26 cellular contexts compared by ENCODE assay signal in genomic region chr16:31715915-31716314, GRCh38.
A peak's percentile ranks its signal among the peaks of the same experiment; 100 is the strongest.
DNase-seq lines count a peak whose midpoint lies in the region; ATAC-seq, FAIRE-seq and TF ChIP-seq lines count a peak whose summit lies in the region.
"Had no signal": no experiment of that assay in that cellular context is flagged by ENCODE, and none has a peak within 500 bp of the region (broad histone marks: within the 10 kb centered on the region; RNA-seq: fewer than 3 reads in every experiment).

No MANE protein-coding gene starts in this region.

- H3K36me3 Mint-ChIP-seq in activated naive CD4-positive, alpha-beta T cell treated with anti-CD3 and anti-CD28 coated beads, Interleukin-2, amount 50 U/mL, for 72 hours: peaks cover 46 to 72% of the 10 kb centered on the region in 2 donors
- H3K36me3 Mint-ChIP-seq in activated naive CD4-positive, alpha-beta T cell treated with anti-CD3 and anti-CD28 coated beads for 36 hours (ENCODE audit: low read depth): peaks cover 62% of the 10 kb centered on the region
- peaks cover 55% of the 10 kb centered on the region for H3K36me3 Mint-ChIP-seq in stimulated activated effector memory CD8-positive, alpha-beta T cell treated with anti-CD3 and anti-CD28 coated beads, Interleukin-12 subunit alpha, Interleukin-12 subunit beta, amount 100 ng/mL, for 72 hours

- H3K4me1 ChIP-seq in OCI-LY3 (ENCODE audit: low read length) (peaks cover 26% of the 10 kb centered on the region), lung (ENCODE audit: control insufficient read depth in 2 of 2, insufficient read depth in 2 of 2, low read length in 2 of 2) (peaks cover 14 to 24% of the 10 kb centered on the region in 2 donors), kidney (ENCODE audit: control insufficient read depth in 1 of 2, insufficient read depth in 1 of 2, low read depth in 1 of 2, low read length in 2 of 2) (peaks cover 7 to 27% of the 10 kb centered on the region in 2 donors)

- peak overlapping the region; percentile 93 to 100 for H3K27ac Mint-ChIP-seq in activated naive CD4-positive, alpha-beta T cell treated with anti-CD3 and anti-CD28 coated beads, Interleukin-2, amount 50 U/mL, for 72 hours
- no peak overlapping the region for H3K27ac Mint-ChIP-seq in activated naive CD4-positive, alpha-beta T cell treated with anti-CD3 and anti-CD28 coated beads for 36 hours
- peak overlapping the region; percentile 100 for H3K27ac Mint-ChIP-seq in stimulated activated effector memory CD8-positive, alpha-beta T cell treated with anti-CD3 and anti-CD28 coated beads, Interleukin-12 subunit alpha, Interleukin-12 subunit beta, amount 100 ng/mL, for 72 hours
- H3K27ac Mint-ChIP-seq: nephron progenitor cell had no signal

- no peaks in the 10 kb centered on the region for H3K9me3 Mint-ChIP-seq in activated naive CD4-positive, alpha-beta T cell treated with anti-CD3 and anti-CD28 coated beads, Interleukin-2, amount 50 U/mL, for 72 hours
- peaks cover 7% of the 10 kb centered on the region for H3K9me3 Mint-ChIP-seq in activated naive CD4-positive, alpha-beta T cell treated with anti-CD3 and anti-CD28 coated beads for 36 hours
- no peaks in the 10 kb centered on the region for H3K9me3 Mint-ChIP-seq in stimulated activated effector memory CD8-positive, alpha-beta T cell treated with anti-CD3 and anti-CD28 coated beads, Interleukin-12 subunit alpha, Interleukin-12 subunit beta, amount 100 ng/mL, for 72 hours

- peaks cover 42% of the 10 kb centered on the region for H3K4me1 Mint-ChIP-seq in activated naive CD4-positive, alpha-beta T cell treated with anti-CD3 and anti-CD28 coated beads for 36 hours (ENCODE audit: low read depth)
- peaks cover 43% of the 10 kb centered on the region for H3K4me1 Mint-ChIP-seq in stimulated activated effector memory CD8-positive, alpha-beta T cell treated with anti-CD3 and anti-CD28 coated beads, Interleukin-12 subunit alpha, Interleukin-12 subunit beta, amount 100 ng/mL, for 72 hours

- H3K27me3 Mint-ChIP-seq in activated naive CD4-positive, alpha-beta T cell treated with anti-CD3 and anti-CD28 coated beads for 36 hours (ENCODE audit: low read depth): no peaks in the 10 kb centered on the region

- no peak overlapping the region for H3K27ac ChIP-seq in OCI-LY3 (ENCODE audit: low read length)
- no peak overlapping the region for H3K27ac ChIP-seq in lung (ENCODE audit: low read depth in 1 of 2, low read length in 1 of 2)
- no peak overlapping the region for H3K27ac ChIP-seq in kidney (ENCODE audit: low read depth in 2 of 2, low read length in 2 of 2)
- H3K27ac ChIP-seq: body of pancreas, foreskin keratinocyte, hepatocyte, left lung, sigmoid colon, WERI-Rb-1 had no signal

- ATAC-seq in activated naive CD4-positive, alpha-beta T cell treated with anti-CD3 and anti-CD28 coated beads, Interleukin-2, amount 50 U/mL, for 72 hours: no peak
- ATAC-seq in lung (ENCODE audit: insufficient read depth, low FRiP score): no peak
- no peak for ATAC-seq in stimulated activated effector memory CD8-positive, alpha-beta T cell treated with anti-CD3 and anti-CD28 coated beads, Interleukin-12 subunit alpha, Interleukin-12 subunit beta, amount 100 ng/mL, for 72 hours
- ATAC-seq in HG02763 (IDR thresholded peaks at IDR 0.05; ENCODE audit: unreplicated experiment): no peak
- ATAC-seq: body of pancreas, esophagus mucosa, foreskin keratinocyte, left lung had no signal

- no peak overlapping the region for H3K4me3 ChIP-seq in OCI-LY3 (ENCODE audit: low read length)
- H3K4me3 ChIP-seq in lung: no peak overlapping the region
- H3K4me3 ChIP-seq in kidney (ENCODE audit: low read length in 2 of 2): no peak overlapping the region
- H3K4me3 ChIP-seq: body of pancreas, hepatocyte, left lung, sigmoid colon had no signal

- H3K4me3 Mint-ChIP-seq in activated naive CD4-positive, alpha-beta T cell treated with anti-CD3 and anti-CD28 coated beads for 36 hours: no peak overlapping the region
- H3K4me3 Mint-ChIP-seq in stimulated activated effector memory CD8-positive, alpha-beta T cell treated with anti-CD3 and anti-CD28 coated beads, Interleukin-12 subunit alpha, Interleukin-12 subunit beta, amount 100 ng/mL, for 72 hours: peak overlapping the region; percentile 98

- FAIRE-seq in kidney (lab: Jason Lieb, UNC): no peak
- FAIRE-seq: A204.1, GM12892 had no signal

- no peak for DNase-seq in activated naive CD4-positive, alpha-beta T cell treated with anti-CD3 and anti-CD28 coated beads, Interleukin-2, amount 50 U/mL, for 72 hours (ENCODE audit: low spot score in 2 of 2)
- DNase-seq in activated naive CD4-positive, alpha-beta T cell treated with anti-CD3 and anti-CD28 coated beads for 36 hours: no peak
- DNase-seq in lung (ENCODE audit: low spot score) (peak; percentile 11), kidney (no peak)
- no peak for DNase-seq in stimulated activated effector memory CD8-positive, alpha-beta T cell treated with anti-CD3 and anti-CD28 coated beads, Interleukin-12 subunit alpha, Interleukin-12 subunit beta, amount 100 ng/mL, for 72 hours (ENCODE audit: low spot score in 2 of 2)
- no peak for DNase-seq in effector CD8-positive, alpha-beta T cell (lab: John Stamatoyannopoulos, UW)
- DNase-seq: activated effector memory CD4-positive, alpha-beta T cell treated with Interleukin-2 at 50 U/mL for 16 hours; body of pancreas; foreskin keratinocyte; H7; left lung; NCI-H1048; NCI-H2029; NCI-H748 treated with DMSO at 0.1 percent for 48 hours; nephron progenitor cell; OCI-M1; sigmoid colon; stimulated activated CD4-positive, alpha-beta T cell treated with anti-CD3 and anti-CD28 coated beads, Interleukin-15, amount 100 ng/mL, for 24 hours; T-helper 9 cell; WERI-Rb-1 had no signal

- TF ChIP-seq CTCF in OCI-LY3 (IDR thresholded peaks at IDR 0.05; ENCODE audit: low read depth, low read length) (no peak), lung (IDR thresholded peaks at IDR 0.05; ENCODE audit: control extremely low read depth, extremely low read depth) (no peak), kidney (IDR thresholded peaks at IDR 0.05; ENCODE audit: borderline replicate concordance, extremely low read depth, insufficient read depth) (no peak)

- 97 to 99% methylated on average over 4 of the region's 4 CpGs for WGBS in lung, 2 donors

- H3K4me2 ChIP-seq in OCI-LY3 (ENCODE audit: low read length): 0 out of 2 replicates have a peak overlapping the region, but pooled peaks have one; percentile 90
- H3K4me2 ChIP-seq: hepatocyte had no signal

- no peaks in the 10 kb centered on the region for H3K27me3 ChIP-seq in OCI-LY3 (ENCODE audit: low read depth, low read length)
- H3K27me3 ChIP-seq in lung (ENCODE audit: control insufficient read depth, insufficient read depth): no peaks in the 10 kb centered on the region
- H3K27me3 ChIP-seq: body of pancreas, foreskin keratinocyte, hepatocyte, left lung, sigmoid colon had no signal

- H3K9me3 ChIP-seq in OCI-LY3 (ENCODE audit: insufficient read depth, low read length) (no peaks in the 10 kb centered on the region), lung (ENCODE audit: control insufficient read depth in 2 of 2, insufficient read depth in 1 of 2, low read length in 1 of 2) (peaks cover 0 to 7% of the 10 kb centered on the region in 2 donors), kidney (ENCODE audit: control insufficient read depth in 1 of 2, low read length in 2 of 2) (no peaks in the 10 kb centered on the region)
- H3K9me3 ChIP-seq: body of pancreas, left lung, sigmoid colon had no signal

- peaks cover 24% of the 10 kb centered on the region for H3K79me2 ChIP-seq in OCI-LY3 (ENCODE audit: low read length)

- intact Hi-C loops in activated naive CD4-positive, alpha-beta T cell treated with anti-CD3 and anti-CD28 coated beads for 36 hours (cut with micrococcal nuclease): loop anchor here (10.0 kb wide), 1 partner anchor 761 kb away; the partner anchor contains the start of gene SETD1A
- intact Hi-C loops in kidney (cut with DNase I): no loop called here

- no peak overlapping the region for H3K9ac ChIP-seq in OCI-LY3 (ENCODE audit: low read length)
- no peak overlapping the region for H3K9ac ChIP-seq in kidney (ENCODE audit: low read length in 2 of 2)

- CTCF ChIA-PET in activated naive CD4-positive, alpha-beta T cell treated with anti-CD3 and anti-CD28 coated beads for 36 hours (lab: Charles Lee): no interaction called here

- H2AFZ ChIP-seq in OCI-LY3 (ENCODE audit: low read depth, low read length): no peak overlapping the region
- H2AFZ ChIP-seq: hepatocyte had no signal

- H4K20me1 ChIP-seq in OCI-LY3 (ENCODE audit: insufficient read depth, low read length): peaks cover 36% of the 10 kb centered on the region

- H3K36me3 ChIP-seq in OCI-LY3 (replicated peaks; ENCODE audit: low read depth, low read length) (peaks cover 30% of the 10 kb centered on the region), lung (ENCODE audit: control insufficient read depth in 2 of 2, insufficient read depth in 2 of 2, low read length in 2 of 2) (peaks cover 0 to 2% of the 10 kb centered on the region in 2 donors), kidney (ENCODE audit: control insufficient read depth in 1 of 2, insufficient read depth in 2 of 2, low read length in 2 of 2) (no peaks in the 10 kb centered on the region)
- H3K36me3 ChIP-seq: left lung, sigmoid colon had no signal
